ENCODE assay signal across 18 cellular contexts in genomic region chr6:14887986-14888574, GRCh38.
A peak's percentile ranks its signal among the peaks of the same experiment; 100 is the strongest.
DNase-seq lines count a peak whose midpoint lies in the region; ATAC-seq and TF ChIP-seq lines count a peak whose summit lies in the region.
"Had no signal": no experiment of that assay in that cellular context is flagged by ENCODE, and none has a peak within 500 bp of the region (broad histone marks: within the 10 kb centered on the region; RNA-seq: fewer than 3 reads in every experiment).

No MANE protein-coding gene starts in this region.

- TF ChIP-seq CTCF in heart right ventricle (IDR thresholded peaks at IDR 0.05) (no peak), neutrophil (IDR thresholded peaks at IDR 0.05) (no peak)

- ATAC-seq in Right ventricle myocardium superior (ENCODE audit: poor library complexity) = peak; percentile 30
- ATAC-seq in left ventricle myocardium superior = no peak
- ATAC-seq in heart right ventricle = no peak
- ATAC-seq in activated T-helper 17 cell treated with anti-CD3 and anti-CD28 coated beads, Interleukin-2, amount 50 U/mL, for 72 hours (replicated peaks) = no peak
- ATAC-seq: GM23338, HCT116, HepG2 had no signal

- H3K27me3 ChIP-seq in heart right ventricle (no peaks in the 10 kb centered on the region), neutrophil (no peaks in the 10 kb centered on the region), skeletal muscle tissue (ENCODE audit: control insufficient read depth in 3 of 3, insufficient read depth in 3 of 3, low read length in 3 of 3) (no peaks in the 10 kb centered on the region)
- H3K27me3 ChIP-seq: BE2C had no signal

- H3K9me3 Mint-ChIP-seq in activated T-helper 17 cell treated with anti-CD3 and anti-CD28 coated beads, Interleukin-2, amount 50 U/mL, for 72 hours = no peaks in the 10 kb centered on the region
- H3K9me3 Mint-ChIP-seq: CD8-positive, alpha-beta memory T cell; HFFc6 had no signal

- H3K9me3 ChIP-seq in heart right ventricle (peaks cover 0 to 6% (median 0%) of the 10 kb centered on the region in 11 donors), neutrophil (no peaks in the 10 kb centered on the region), skeletal muscle tissue (ENCODE audit: control insufficient read depth in 3 of 3, low read length in 3 of 3) (no peaks in the 10 kb centered on the region)
- H3K9me3 ChIP-seq: BE2C, Caco-2 had no signal

- no peaks in the 10 kb centered on the region for H3K36me3 Mint-ChIP-seq in activated T-helper 17 cell treated with anti-CD3 and anti-CD28 coated beads, Interleukin-2, amount 50 U/mL, for 72 hours (ENCODE audit: low read depth)
- H3K36me3 Mint-ChIP-seq: CD4-positive, CD25-positive, alpha-beta regulatory T cell had no signal

- H3K4me3 ChIP-seq in heart right ventricle (no peak overlapping the region), neutrophil (ENCODE audit: low read depth in 1 of 2, low read length in 1 of 2) (no peak overlapping the region), skeletal muscle tissue (ENCODE audit: low read length in 3 of 3) (no peak overlapping the region)
- H3K4me3 ChIP-seq: GM23338 had no signal

- H3K27ac ChIP-seq in heart right ventricle = peak overlapping the region; percentile 3 to 77 (median 60)
- H3K27ac ChIP-seq in neutrophil = peak overlapping the region; percentile 45
- H3K27ac ChIP-seq in skeletal muscle tissue (ENCODE audit: low read depth, low read length) = peak overlapping the region; percentile 61

- H3K4me3 Mint-ChIP-seq in activated T-helper 17 cell treated with anti-CD3 and anti-CD28 coated beads, Interleukin-2, amount 50 U/mL, for 72 hours = no peak overlapping the region
- H3K4me3 Mint-ChIP-seq: CD4-positive, CD25-positive, alpha-beta regulatory T cell; CD8-positive, alpha-beta memory T cell; GM23338; HFFc6 had no signal

- intact Hi-C loops in Right ventricle myocardium superior (cut with DNase I) (loop anchor here (10.0 kb wide), 1 partner anchor 367 kb away; no protein-coding TSS in a partner anchor), left ventricle myocardium superior (cut with micrococcal nuclease) (no loop called here), heart right ventricle (cut with DNase I) (loop anchor here in 6 of 10 donors (10.0 kb wide), 5 partner anchors 147 to 737 kb away; partner anchors contain the start of gene JARID2 (in 3 of the 6))

- no peaks in the 10 kb centered on the region for H3K36me3 ChIP-seq in heart right ventricle
- H3K36me3 ChIP-seq in neutrophil = no peaks in the 10 kb centered on the region
- H3K36me3 ChIP-seq in skeletal muscle tissue (ENCODE audit: control insufficient read depth in 3 of 3, insufficient read depth in 3 of 3, low read length in 3 of 3) = no peaks in the 10 kb centered on the region
- H3K36me3 ChIP-seq: BE2C had no signal

- peaks cover 0 to 36% (median 24%) of the 10 kb centered on the region in 9 donors for H3K4me1 ChIP-seq in heart right ventricle
- H3K4me1 ChIP-seq in neutrophil (ENCODE audit: control insufficient read depth in 1 of 2, insufficient read depth in 1 of 2, low read depth in 1 of 2, low read length in 1 of 2) = peaks cover 23 to 34% of the 10 kb centered on the region in 2 experiments
- peaks cover 21 to 31% (median 24%) of the 10 kb centered on the region in 3 donors for H3K4me1 ChIP-seq in skeletal muscle tissue (ENCODE audit: control insufficient read depth in 3 of 3, insufficient read depth in 3 of 3, low read length in 3 of 3)
- H3K4me1 ChIP-seq: BE2C, Caco-2 had no signal

- H3K4me1 Mint-ChIP-seq in activated T-helper 17 cell treated with anti-CD3 and anti-CD28 coated beads, Interleukin-2, amount 50 U/mL, for 72 hours = no peaks in the 10 kb centered on the region
- H3K4me1 Mint-ChIP-seq: CD4-positive, CD25-positive, alpha-beta regulatory T cell; CD8-positive, alpha-beta memory T cell had no signal

- H3K9ac ChIP-seq in skeletal muscle tissue (ENCODE audit: low read depth in 1 of 3, low read length in 3 of 3) = peak overlapping the region in 1 of 3 donors; percentile 33

- WGBS in heart right ventricle, 2 donors = 96 to 97% methylated on average over 5 of the region's 5 CpGs

- DNase-seq in Right ventricle myocardium superior = no peak
- DNase-seq in left ventricle myocardium superior = no peak
- DNase-seq in heart right ventricle = no peak
- no peak for DNase-seq in stimulated activated CD8-positive, alpha-beta memory T cell treated with anti-CD3 and anti-CD28 coated beads, Interleukin-4, amount 100 ng/mL, for 48 hours
- no peak for DNase-seq in T-helper 2 cell
- DNase-seq: BE2C; Caco-2; CD4-positive, CD25-positive, alpha-beta regulatory T cell; CD8-positive, alpha-beta memory T cell; DMS79; GDM1; HFFc6 had no signal

- H3K27ac Mint-ChIP-seq in activated T-helper 17 cell treated with anti-CD3 and anti-CD28 coated beads, Interleukin-2, amount 50 U/mL, for 72 hours = no peak overlapping the region
- H3K27ac Mint-ChIP-seq: CD4-positive, CD25-positive, alpha-beta regulatory T cell; GM23338; HFFc6 had no signal

- H3K27me3 Mint-ChIP-seq in activated T-helper 17 cell treated with anti-CD3 and anti-CD28 coated beads, Interleukin-2, amount 50 U/mL, for 72 hours = no peaks in the 10 kb centered on the region
